In genomic region chr16:982152-983043, GRCh38 we compare ENCODE assay signal across 8 cellular contexts. TPM values are rescaled to one million over a fixed set of nuclear protein-coding genes. Genes with fewer than 3 reads are reported as not detected.
DNase-seq lines count a peak whose midpoint lies in the region; ATAC-seq and TF ChIP-seq lines count a peak whose summit lies in the region.

No MANE protein-coding gene starts in this region.

- H3K4me1 Mint-ChIP-seq in Caco-2 (ENCODE audit: low read depth, unreplicated experiment) = peaks cover 8% of the 10 kb centered on the region

- intact Hi-C loops in Caco-2 (cut with micrococcal nuclease; ENCODE audit: unreplicated experiment) = no loop called here
- intact Hi-C loops in esophagus muscularis mucosa (cut with DNase I) = no loop called here
- intact Hi-C loops in psoas muscle (cut with DNase I) = no loop called here

- H3K27ac Mint-ChIP-seq in Caco-2 (ENCODE audit: unreplicated experiment) = no peak overlapping the region

- H3K36me3 Mint-ChIP-seq in Caco-2 (ENCODE audit: insufficient read depth, unreplicated experiment) = no peaks in the 10 kb centered on the region

- no peak for TF ChIP-seq EP300 in esophagus muscularis mucosa (IDR thresholded peaks at IDR 0.05)

- BruUV-seq in Caco-2 (replicated peaks; lab: Mats Ljungman, UMichigan) = no TSS peak

- CTCF ChIA-PET in Caco-2 (lab: Charles Lee) = no interaction called here

- no peaks in the 10 kb centered on the region for H3K4me1 ChIP-seq in Caco-2
- peaks cover 9 to 37% (median 32%) of the 10 kb centered on the region in 4 donors for H3K4me1 ChIP-seq in esophagus muscularis mucosa
- peaks cover 9% of the 10 kb centered on the region for H3K4me1 ChIP-seq in psoas muscle

- H3K4me3 Mint-ChIP-seq in Caco-2 (ENCODE audit: unreplicated experiment) = peak overlapping the region; percentile 45

- H3K27ac ChIP-seq in esophagus muscularis mucosa (replicated peaks in 1 of 4) = no peak overlapping the region
- H3K27ac ChIP-seq in psoas muscle = no peak overlapping the region

- H3K4me3 ChIP-seq in Caco-2 (ENCODE audit: low read depth, low read length) (peak overlapping the region; percentile 41), esophagus muscularis mucosa (peak overlapping the region; percentile 58 to 67 (median 59)), psoas muscle (peak overlapping the region; percentile 61), MG63 (no peak overlapping the region)

- TF ChIP-seq CTCF in Caco-2 (IDR thresholded peaks at IDR 0.05; ENCODE audit: insufficient read depth in 1 of 2, low read depth in 1 of 2, low read length in 1 of 2, severe bottlenecking in 1 of 2, unreplicated experiment in 1 of 2) = no peak
- TF ChIP-seq CTCF in esophagus muscularis mucosa (IDR thresholded peaks at IDR 0.05) = no peak
- no peak for TF ChIP-seq CTCF in psoas muscle (IDR thresholded peaks at IDR 0.05)

- 34% methylated on average over 14 of the region's 76 CpGs for WGBS in esophagus muscularis mucosa
- 6 to 9% (median 6%) methylated on average over 64 to 76 of the region's 76 CpGs for WGBS in psoas muscle, 3 donors

- DNase-seq in Caco-2 = no peak
- peak; percentile 54 for DNase-seq in RPMI8226
- DNase-seq in esophagus muscularis mucosa (ENCODE audit: extremely low spot score) = no peak
- no peak for DNase-seq in psoas muscle
- no peak for DNase-seq in NCI-H2029 (lab: John Stamatoyannopoulos, UW)
- DNase-seq in OCI-M2 (lab: John Stamatoyannopoulos, UW; ENCODE audit: unreplicated experiment) = no peak
- DNase-seq in MG63 = no peak
- no peak for DNase-seq in GM03348 (ENCODE audit: low spot score)

- TF ChIP-seq POLR2A in esophagus muscularis mucosa (IDR thresholded peaks at IDR 0.05; ENCODE audit: low read depth) = no peak

- POLR2A ChIA-PET in Caco-2 (lab: Charles Lee) = no interaction called here

- H3K27me3 ChIP-seq in Caco-2 (replicated peaks; ENCODE audit: control insufficient read depth, insufficient read depth, low read length) = no peaks in the 10 kb centered on the region
- H3K27me3 ChIP-seq in esophagus muscularis mucosa = peaks cover 0 to 100% (median 26%) of the 10 kb centered on the region in 4 donors
- H3K27me3 ChIP-seq in psoas muscle (ENCODE audit: insufficient read depth in 3 of 3, low read length in 2 of 3) = peaks cover 0 to 86% (median 39%) of the 10 kb centered on the region in 3 donors
- H3K27me3 ChIP-seq in MG63 = peaks cover 45% of the 10 kb centered on the region

- H3K9me3 Mint-ChIP-seq in Caco-2 (ENCODE audit: unreplicated experiment) = no peaks in the 10 kb centered on the region

- H3K27me3 Mint-ChIP-seq in Caco-2 (ENCODE audit: insufficient read depth, unreplicated experiment) = no peaks in the 10 kb centered on the region

- no peak for ATAC-seq in psoas muscle

- H3K9me3 ChIP-seq in Caco-2 (no peaks in the 10 kb centered on the region), esophagus muscularis mucosa (no peaks in the 10 kb centered on the region), psoas muscle (no peaks in the 10 kb centered on the region), MG63 (no peaks in the 10 kb centered on the region)

- H3K36me3 ChIP-seq in Caco-2 (ENCODE audit: control insufficient read depth, insufficient read depth, low read length) = no peaks in the 10 kb centered on the region
- H3K36me3 ChIP-seq in esophagus muscularis mucosa = no peaks in the 10 kb centered on the region
- no peaks in the 10 kb centered on the region for H3K36me3 ChIP-seq in psoas muscle (ENCODE audit: insufficient read depth in 1 of 2, low read depth in 1 of 2)
- H3K36me3 ChIP-seq in MG63 = no peaks in the 10 kb centered on the region

RNA-seq across cellular contexts. Expression of gene SOX8, which starts 0.8 kb away (rescaled TPM):
- 0.86 and 1.2 TPM in 2 replicates for total RNA-seq in Caco-2 (2022)
- 1 to 10 TPM; 4.1 to 4.6 (median 4.3) TPM for total RNA-seq in esophagus muscularis mucosa
- total RNA-seq in psoas muscle = 1 to 10 TPM in 2 of 4 donors, under 1 TPM in 2; 0.57 to 2.1 (median 1.3) TPM
- 1 to 10 TPM in 1 of 3 donors, under 1 TPM in 2; 0.45 to 5.0 (median 0.51) TPM for polyA plus RNA-seq in psoas muscle
- total RNA-seq in MG63 (2014; rRNA removed; shearing (Covaris generic); ENCODE audit: low replicate concordance) = 0.25 TPM in 1 of 2 replicates, not detected in the other

RNA-seq across cellular contexts. Expression of gene LMF1, which starts 11.6 kb away (rescaled TPM):
- total RNA-seq in Caco-2 (2022) (8.8 and 12.3 TPM in 2 replicates), esophagus muscularis mucosa (10 to 100 TPM; 14.5 to 32.0 (median 23.8) TPM), psoas muscle (1 to 10 TPM; 4.0 to 9.0 (median 6.8) TPM)
- 1 to 10 TPM; 1.9 to 2.7 (median 2.7) TPM for polyA plus RNA-seq in psoas muscle
- 8.8 and 11.1 TPM in 2 replicates for total RNA-seq in MG63 (2014; rRNA removed; shearing (Covaris generic); ENCODE audit: low replicate concordance)
